In genomic region chr12:131089526-131090253, GRCh38 we compare ENCODE assay signal across 2 cellular contexts.
TF ChIP-seq lines count a peak whose summit lies in the region.

No MANE protein-coding gene starts in this region.

TF ChIP-seq in K562, 482 proteins besides CTCF, POLR2A, EP300 and RAD21:
- 0 out of 2 replicates have a peak, but pooled peaks have one; percentile 35 for TF ChIP-seq MCM2 (IDR thresholded peaks at IDR 0.05; ENCODE audit: low read depth)
- TF ChIP-seq ZNF263 (CRISPR knock-in tag; IDR thresholded peaks at IDR 0.05; ENCODE audit: borderline replicate concordance) = peak; percentile 100
- TF ChIP-seq JUND (IDR thresholded peaks at IDR 0.05; ENCODE audit: borderline replicate concordance, low read depth, low read length) = no peak
- no peak for TF ChIP-seq JUND (tag; IDR thresholded peaks at IDR 0.05; ENCODE audit: borderline replicate concordance, low read depth, low read length)

TF ChIP-seq in HepG2, 621 proteins besides CTCF, POLR2A, EP300 and RAD21:
- TF ChIP-seq ZBTB42 (CRISPR knock-in tag; IDR thresholded peaks at IDR 0.05) (no peak), HHEX (CRISPR knock-in tag; IDR thresholded peaks at IDR 0.05) (no peak), ZNF263 (CRISPR knock-in tag; IDR thresholded peaks at IDR 0.05) (peak; percentile 99)
